In the genomic region with DNA sequence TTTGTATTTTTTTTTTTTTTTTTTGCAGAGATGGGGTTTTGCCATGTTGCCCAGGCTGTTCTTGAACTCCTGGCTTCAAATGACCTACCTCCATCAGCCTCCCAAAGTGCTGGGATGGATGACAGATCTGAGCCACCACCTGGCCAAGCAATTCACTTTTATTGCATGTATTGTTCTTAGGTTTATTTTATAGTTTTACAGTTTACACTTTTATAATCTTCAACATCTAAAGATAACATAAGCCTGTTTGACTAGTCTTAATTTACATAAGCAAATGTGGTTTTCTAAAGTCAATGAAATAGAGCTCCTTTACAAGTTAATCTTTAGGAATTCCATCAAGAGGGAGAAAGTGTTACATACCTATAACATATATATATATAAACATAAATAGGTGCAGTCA, we compare ENCODE assay signal across 26 cellular contexts. TPM values are rescaled to one million over a fixed set of nuclear protein-coding genes. Genes with fewer than 3 reads are reported as not detected.
"Had no signal": no experiment of that assay in that cellular context is flagged by ENCODE, and none has a peak within 500 bp of the region (broad histone marks: within the 10 kb centered on the region; RNA-seq: fewer than 3 reads in every experiment).

No MANE protein-coding gene starts in this region.

- H3K27ac ChIP-seq: brain microvascular endothelial cell, cardiac muscle cell, SK-N-MC, WERI-Rb-1 had no signal

- H3K27me3 ChIP-seq: brain microvascular endothelial cell, cardiac muscle cell had no signal

- H3K27me3 Mint-ChIP-seq: activated CD4-positive, alpha-beta memory T cell treated with anti-CD3 and anti-CD28 coated beads, Interleukin-2, amount 10 ng/mL, durations not matched to agents 7 days and 5 days had no signal

- H3K27ac Mint-ChIP-seq: activated CD4-positive, alpha-beta memory T cell treated with anti-CD3 and anti-CD28 coated beads, Interleukin-2, amount 10 ng/mL, durations not matched to agents 7 days and 5 days; activated CD4-positive, alpha-beta T cell treated with anti-CD3 and anti-CD28 coated beads for 36 hours; activated naive CD4-positive, alpha-beta T cell treated with anti-CD3 and anti-CD28 coated beads, Interleukin-2, amount 10 ng/mL, durations not matched to agents 7 days and 5 days; activated naive CD8-positive, alpha-beta T cell treated with anti-CD3 and anti-CD28 coated beads for 36 hours; activated T-helper 2 cell treated with anti-CD3 and anti-CD28 coated beads, Interferon-gamma antibody, Interleukin-2, Interleukin-4, amounts not matched to agents 10 μg/mL and 5 μg/mL and 100 μg/mL, durations not matched to agents 14 hours and 24 hours and 36 hours had no signal

- H3K4me1 Mint-ChIP-seq: activated CD4-positive, alpha-beta memory T cell treated with anti-CD3 and anti-CD28 coated beads, Interleukin-2, amount 10 ng/mL, durations not matched to agents 7 days and 5 days; activated CD4-positive, alpha-beta T cell treated with anti-CD3 and anti-CD28 coated beads for 36 hours; activated naive CD4-positive, alpha-beta T cell treated with anti-CD3 and anti-CD28 coated beads, Interleukin-2, amount 10 ng/mL, durations not matched to agents 7 days and 5 days; activated naive CD8-positive, alpha-beta T cell treated with anti-CD3 and anti-CD28 coated beads for 36 hours had no signal

- H3K36me3 ChIP-seq: brain microvascular endothelial cell, cardiac muscle cell, WERI-Rb-1 had no signal

- H3K36me3 Mint-ChIP-seq: activated naive CD8-positive, alpha-beta T cell treated with anti-CD3 and anti-CD28 coated beads for 36 hours had no signal

- DNase-seq: activated CD4-positive, alpha-beta memory T cell treated with anti-CD3 and anti-CD28 coated beads, Interleukin-2, amount 10 ng/mL, durations not matched to agents 7 days and 5 days; activated CD4-positive, alpha-beta T cell treated with anti-CD3 and anti-CD28 coated beads for 36 hours; activated CD4-positive, alpha-beta T cell treated with anti-CD3 and anti-CD28 coated beads, Interleukin-2, amount 50 U/mL, for 1 hour; activated gamma-delta T cell treated with Interleukin-2 at 50 U/mL for 16 hours; activated naive CD4-positive, alpha-beta T cell treated with anti-CD3 and anti-CD28 coated beads, Interleukin-2, amount 10 ng/mL, durations not matched to agents 7 days and 5 days; activated naive CD8-positive, alpha-beta T cell treated with anti-CD3 and anti-CD28 coated beads for 36 hours; activated T-cell treated with anti-CD3 and anti-CD28 coated beads for 4 hours; activated T-cell treated with anti-CD3 and anti-CD28 coated beads, Interleukin-2, amount 50 U/mL, for 48 hours; brain microvascular endothelial cell; MM.1S; NCI-H1105; NCI-H1436; NCI-H187; NCI-H2081; NCI-H2171; NCI-H345; NCI-H510A; RPMI8226; T-helper 1 cell; WERI-Rb-1 had no signal

- ATAC-seq: activated CD4-positive, alpha-beta T cell treated with anti-CD3 and anti-CD28 coated beads for 36 hours; Right ventricle myocardium inferior had no signal

- H3K4me3 Mint-ChIP-seq: activated CD4-positive, alpha-beta memory T cell treated with anti-CD3 and anti-CD28 coated beads, Interleukin-2, amount 10 ng/mL, durations not matched to agents 7 days and 5 days; activated CD4-positive, alpha-beta T cell treated with anti-CD3 and anti-CD28 coated beads for 36 hours; activated naive CD4-positive, alpha-beta T cell treated with anti-CD3 and anti-CD28 coated beads, Interleukin-2, amount 10 ng/mL, durations not matched to agents 7 days and 5 days; activated naive CD8-positive, alpha-beta T cell treated with anti-CD3 and anti-CD28 coated beads for 36 hours had no signal

- H3K4me3 ChIP-seq: cardiac muscle cell, SK-N-MC had no signal

- H3K9me3 Mint-ChIP-seq: activated CD4-positive, alpha-beta memory T cell treated with anti-CD3 and anti-CD28 coated beads, Interleukin-2, amount 10 ng/mL, durations not matched to agents 7 days and 5 days; activated naive CD4-positive, alpha-beta T cell treated with anti-CD3 and anti-CD28 coated beads, Interleukin-2, amount 10 ng/mL, durations not matched to agents 7 days and 5 days; activated naive CD8-positive, alpha-beta T cell treated with anti-CD3 and anti-CD28 coated beads for 36 hours; activated T-helper 2 cell treated with anti-CD3 and anti-CD28 coated beads, Interferon-gamma antibody, Interleukin-2, Interleukin-4, amounts not matched to agents 10 μg/mL and 5 μg/mL and 100 μg/mL, durations not matched to agents 14 hours and 24 hours and 36 hours had no signal

RNA-seq across cellular contexts. Expression of a gene that starts 9.9 kb away (rescaled TPM):
- polyA plus RNA-seq: cardiac muscle cell had no signal

RNA-seq across cellular contexts. Expression of a gene that starts 42.7 kb away (rescaled TPM):
- total RNA-seq: activated CD4-positive, alpha-beta T cell treated with anti-CD3 and anti-CD28 coated beads for 36 hours; activated CD8-positive, alpha-beta memory T cell treated with anti-CD3 and anti-CD28 coated beads for 36 hours; activated naive CD8-positive, alpha-beta T cell treated with anti-CD3 and anti-CD28 coated beads for 36 hours; T-helper 2 cell treated with Interferon-gamma antibody and Interleukin-4, amounts not matched to agents 100 ng/mL and 5 ng/mL, for 36 hours had no signal
